ENCODE assay signal across 8 cellular contexts in genomic region chr13:24270639-24271131, GRCh38. TPM values are rescaled to one million over a fixed set of nuclear protein-coding genes. Genes with fewer than 3 reads are reported as not detected.
DNase-seq lines count a peak whose midpoint lies in the region; ATAC-seq and TF ChIP-seq lines count a peak whose summit lies in the region.

No MANE protein-coding gene starts in this region.

- H3K27me3 Mint-ChIP-seq in CD14-positive monocyte (ENCODE audit: low read depth in 3 of 3): peaks cover 0 to 7% (median 6%) of the 10 kb centered on the region in 3 donors

- peaks cover 21 to 27% of the 10 kb centered on the region in 2 donors for H3K36me3 Mint-ChIP-seq in CD14-positive monocyte

- peak overlapping the region; percentile 61; the same call in 1 of the 2 replicates for H3K27ac ChIP-seq in VCaP

- intact Hi-C loops in CD14-positive monocyte (cut with micrococcal nuclease): loop anchor here (2.0 kb wide), 1 partner anchor 16 kb away; no protein-coding TSS in a partner anchor

- no peaks in the 10 kb centered on the region for H3K9me3 Mint-ChIP-seq in CD14-positive monocyte

- peak; percentile 85 for DNase-seq in CD14-positive monocyte (ENCODE audit: low spot score)
- DNase-seq in choroid plexus epithelial cell (ENCODE audit: low read depth): peak; percentile 62
- DNase-seq in lung microvascular endothelial cell (ENCODE audit: low read depth in 2 of 2): peak; percentile 51 to 64
- peak; percentile 68 for DNase-seq in stimulated activated naive CD8-positive, alpha-beta T cell treated with anti-CD3 and anti-CD28 coated beads, Interleukin-15, Interleukin-2, amounts not matched to agents 100 U/mL and 50 U/mL, for 24 hours
- no peak for DNase-seq in mesenteric fat pad (ENCODE audit: low spot score)

- TF ChIP-seq CTCF in CD14-positive monocyte (IDR thresholded peaks at IDR 0.05) (no peak), VCaP (conservative IDR thresholded peaks at IDR 0.05) (no peak), choroid plexus epithelial cell (conservative IDR thresholded peaks at IDR 0.05; ENCODE audit: low read depth, low read length) (no peak)

- peak; percentile 45 for ATAC-seq in GM19397 (IDR thresholded peaks at IDR 0.05; ENCODE audit: unreplicated experiment)
- peak; percentile 46 for ATAC-seq in HG03460 (IDR thresholded peaks at IDR 0.05; ENCODE audit: unreplicated experiment)
- peak; percentile 29 for ATAC-seq in stimulated activated naive CD8-positive, alpha-beta T cell treated with anti-CD3 and anti-CD28 coated beads, Interleukin-15, Interleukin-2, amounts not matched to agents 100 U/mL and 50 U/mL, for 24 hours

- peaks cover 58% of the 10 kb centered on the region for H3K4me1 Mint-ChIP-seq in CD14-positive monocyte

- H3K27ac Mint-ChIP-seq in CD14-positive monocyte: peak overlapping the region; percentile 98 to 100 (median 99)

- peak overlapping the region; percentile 53 for H3K4me3 ChIP-seq in choroid plexus epithelial cell (ENCODE audit: low read depth, low read length)

- peak overlapping the region; percentile 99 to 100 for H3K4me3 Mint-ChIP-seq in CD14-positive monocyte

RNA-seq across cellular contexts. Expression of gene C1QTNF9, which starts 38.7 kb away (rescaled TPM):
- polyA plus RNA-seq in CD14-positive monocyte: not detected
- total RNA-seq in lung microvascular endothelial cell: not detected in 2 replicates
- total RNA-seq in mesenteric fat pad: 1.0 TPM
